In the genomic region with DNA sequence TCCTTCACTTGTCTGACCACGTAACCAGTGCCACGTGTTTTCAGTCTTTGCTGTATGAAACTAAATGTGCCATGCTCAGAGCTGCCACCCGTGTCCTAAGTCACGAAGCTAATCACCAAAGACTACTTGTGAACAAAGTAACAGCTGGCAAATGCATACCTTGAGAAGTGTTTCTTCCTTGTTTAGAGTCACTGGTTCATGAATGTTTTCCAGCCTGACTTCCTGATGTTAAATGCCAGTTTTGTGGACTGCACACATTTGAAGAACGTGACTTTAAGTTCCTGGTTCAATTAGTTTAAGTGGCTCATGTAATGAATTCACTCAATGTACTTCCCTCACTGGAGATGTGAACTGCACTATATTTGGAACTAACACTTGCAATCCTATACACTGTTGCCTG, we compare ENCODE assay signal across 26 cellular contexts.
"Had no signal": no experiment of that assay in that cellular context is flagged by ENCODE, and none has a peak within 500 bp of the region (broad histone marks: within the 10 kb centered on the region; RNA-seq: fewer than 3 reads in every experiment).

No MANE protein-coding gene starts in this region.

- DNase-seq: activated CD4-positive, alpha-beta T cell treated with anti-CD3 and anti-CD28 coated beads, Interleukin-2, amount 10 ng/mL, durations not matched to agents 7 days and 5 days; activated CD4-positive, CD25-positive, alpha-beta regulatory T cell; activated CD8-positive, alpha-beta memory T cell treated with anti-CD3 and anti-CD28 coated beads, Interleukin-2, amount 50 U/mL, for 4 hours; activated CD8-positive, alpha-beta T cell treated with anti-CD3 and anti-CD28 coated beads for 36 hours; activated effector memory CD4-positive, alpha-beta T cell treated with anti-CD3 and anti-CD28 coated beads, Interleukin-2, amount 50 U/mL, for 16 hours; activated naive CD4-positive, alpha-beta T cell treated with Interleukin-2 at 50 U/mL for 16 hours; amygdala; brain microvascular endothelial cell; MG63; MV-4-11; NCI-H1105; NCI-H1436; NCI-H1694 treated with DMSO at 0.1 percent for 48 hours; NCI-H2029 treated with DMSO at 0.1 percent for 48 hours; NCI-H510A treated with DMSO at 0.1 percent for 48 hours; NCI-H69; Peyer's patch; Right ventricle myocardium superior; SJCRH30; SW 1271 had no signal

- H3K27me3 Mint-ChIP-seq: activated CD4-positive, alpha-beta T cell treated with anti-CD3 and anti-CD28 coated beads, Interleukin-2, amount 10 ng/mL, durations not matched to agents 7 days and 5 days; activated CD8-positive, alpha-beta T cell treated with anti-CD3 and anti-CD28 coated beads for 36 hours; activated naive CD8-positive, alpha-beta T cell had no signal

- H3K36me3 ChIP-seq: Peyer's patch had no signal

- H3K4me3 Mint-ChIP-seq: activated CD4-positive, alpha-beta T cell treated with anti-CD3 and anti-CD28 coated beads, Interleukin-2, amount 10 ng/mL, durations not matched to agents 7 days and 5 days; activated CD8-positive, alpha-beta T cell treated with anti-CD3 and anti-CD28 coated beads for 36 hours; activated naive CD8-positive, alpha-beta T cell; activated T-helper 1 cell treated with anti-CD3 and anti-CD28 coated beads, Interleukin-12 subunit alpha, Interleukin-12 subunit beta, Interleukin-2, Interleukin-4 antibody, amounts not matched to agents 30 ng/mL and 10 ng/mL and 1 ng/mL, durations not matched to agents 14 hours and 24 hours and 36 hours had no signal

- H3K27me3 ChIP-seq: brain microvascular endothelial cell, MG63, Peyer's patch, SJCRH30 had no signal

- H3K4me3 ChIP-seq: MG63, Peyer's patch, SJCRH30 had no signal

- H3K4me1 ChIP-seq: Peyer's patch, SJCRH30 had no signal

- FAIRE-seq: astrocyte, HepG2 had no signal

- H3K27ac Mint-ChIP-seq: activated CD4-positive, alpha-beta T cell treated with anti-CD3 and anti-CD28 coated beads, Interleukin-2, amount 10 ng/mL, durations not matched to agents 7 days and 5 days; activated CD8-positive, alpha-beta T cell treated with anti-CD3 and anti-CD28 coated beads for 36 hours; activated naive CD8-positive, alpha-beta T cell; activated T-helper 1 cell treated with anti-CD3 and anti-CD28 coated beads, Interleukin-12 subunit alpha, Interleukin-12 subunit beta, Interleukin-2, Interleukin-4 antibody, amounts not matched to agents 30 ng/mL and 10 ng/mL and 1 ng/mL, durations not matched to agents 14 hours and 24 hours and 36 hours had no signal

- H3K27ac ChIP-seq: brain microvascular endothelial cell, Peyer's patch, RWPE1, SJCRH30 had no signal

- H3K9me3 Mint-ChIP-seq: activated CD4-positive, alpha-beta T cell treated with anti-CD3 and anti-CD28 coated beads, Interleukin-2, amount 10 ng/mL, durations not matched to agents 7 days and 5 days; activated CD8-positive, alpha-beta T cell treated with anti-CD3 and anti-CD28 coated beads for 36 hours; activated T-helper 1 cell treated with anti-CD3 and anti-CD28 coated beads, Interleukin-12 subunit alpha, Interleukin-12 subunit beta, Interleukin-2, Interleukin-4 antibody, amounts not matched to agents 30 ng/mL and 10 ng/mL and 1 ng/mL, durations not matched to agents 14 hours and 24 hours and 36 hours had no signal

- ATAC-seq: activated CD8-positive, alpha-beta T cell treated with anti-CD3 and anti-CD28 coated beads for 36 hours; HepG2; SK-N-SH treated with all-trans-retinoic acid at 6 μM for 48 hours had no signal

- H3K9me3 ChIP-seq: MG63, Peyer's patch, SJCRH30 had no signal
